In genomic region chr12:22458301-22458917, GRCh38 we compare ENCODE assay signal across 35 cellular contexts.
DNase-seq lines count a peak whose midpoint lies in the region; ATAC-seq, FAIRE-seq and TF ChIP-seq lines count a peak whose summit lies in the region.
"Had no signal": no experiment of that assay in that cellular context is flagged by ENCODE, and none has a peak within 500 bp of the region (broad histone marks: within the 10 kb centered on the region; RNA-seq: fewer than 3 reads in every experiment).

No MANE protein-coding gene starts in this region.

- POLR2A ChIA-PET in A673 (lab: Charles Lee; ENCODE audit: low non-redundant PET), result no interaction called here
- POLR2A ChIA-PET in K562 (lab: Yijun Ruan, JAX), result no interaction called here
- POLR2A ChIA-PET in naive thymus-derived CD8-positive, alpha-beta T cell (lab: Charles Lee), result no interaction called here

- H3K27ac ChIP-seq in A673 (ENCODE audit: low read depth, low read length, poor library complexity, severe bottlenecking), result no peak overlapping the region
- H3K27ac ChIP-seq in K562 (ENCODE audit: extremely low read depth, low read depth, low read length), result no peak overlapping the region
- H3K27ac ChIP-seq: adrenal gland, brain microvascular endothelial cell, GM23248, pancreas, skin epidermis, upper lobe of right lung had no signal

- WGBS in K562 (ENCODE audit: insufficient coverage, low coverage, missing lambda C conversion rate), result 86% methylated on average over 4 of the region's 6 CpGs

- H3K4me3 ChIP-seq in A673 (ENCODE audit: low read depth, low read length, poor library complexity, severe bottlenecking) (no peak overlapping the region), K562 (no peak overlapping the region)
- H3K4me3 ChIP-seq: adrenal gland, GM23248, heart right ventricle, pancreas, skin epidermis, upper lobe of right lung had no signal

- H3K9me3 Mint-ChIP-seq in naive thymus-derived CD8-positive, alpha-beta T cell, result no peaks in the 10 kb centered on the region
- H3K9me3 Mint-ChIP-seq: activated CD4-positive, alpha-beta memory T cell treated with anti-CD3 and anti-CD28 coated beads for 36 hours; activated T-helper 1 cell treated with anti-CD3 and anti-CD28 coated beads, Interleukin-12 subunit alpha, Interleukin-12 subunit beta, Interleukin-2, Interleukin-4 antibody, amounts not matched to agents 30 ng/mL and 10 ng/mL and 1 ng/mL, durations not matched to agents 14 hours and 24 hours and 36 hours; stimulated activated memory B cell treated with anti-CD40 and anti-IgM and Interleukin-4, amounts not matched to agents 10 μg/mL and 1 μg/mL and 100 μg/mL, for 72 hours had no signal

- TF ChIP-seq CTCF in A673 (conservative IDR thresholded peaks at IDR 0.05; ENCODE audit: low read depth, low read length) (no peak), D721Med (IDR thresholded peaks at IDR 0.05; ENCODE audit: insufficient read depth, missing control alignments) (no peak), K562 (IDR thresholded peaks at IDR 0.05 in 2 of 3, conservative IDR thresholded peaks at IDR 0.05 in 1 of 3; ENCODE audit: insufficient read depth in 2 of 3, low read depth in 1 of 3, low read length in 3 of 3) (no peak)

- BruUV-seq in A673 (replicated peaks; lab: Mats Ljungman, UMichigan) (no TSS peak), K562 (replicated peaks; lab: Mats Ljungman, UMichigan) (no TSS peak)

- intact Hi-C loops in A673 (cut with micrococcal nuclease; ENCODE audit: unreplicated experiment) (loop anchor here (5.0 kb wide), 2 partner anchors 361 to 376 kb away; no protein-coding TSS in a partner anchor), K562 (cut with micrococcal nuclease) (no loop called here)

- ATAC-seq in K562 (no peak), GM21447 (IDR thresholded peaks at IDR 0.05; ENCODE audit: unreplicated experiment) (no peak), GM21619 (IDR thresholded peaks at IDR 0.05; ENCODE audit: unreplicated experiment) (no peak)
- ATAC-seq in naive thymus-derived CD8-positive, alpha-beta T cell, result no peak
- ATAC-seq: pancreas; PC-3; Right ventricle myocardium inferior; stimulated activated memory B cell treated with anti-CD40 and anti-IgM and Interleukin-4, amounts not matched to agents 10 μg/mL and 1 μg/mL and 100 μg/mL, for 72 hours; T-helper 17 cell; upper lobe of right lung had no signal

- H3K9ac ChIP-seq in K562 (ENCODE audit: insufficient read depth in 1 of 2, low read depth in 2 of 2, low read length in 2 of 2), result no peak overlapping the region
- H3K9ac ChIP-seq: GM23248 had no signal

- TF ChIP-seq EP300 in K562 (IDR thresholded peaks at IDR 0.05; ENCODE audit: low read length), result no peak

- H3K4me1 Mint-ChIP-seq in naive thymus-derived CD8-positive, alpha-beta T cell, result peaks cover 0 to 2% (median 0%) of the 10 kb centered on the region in 4 donors

- H3K9me3 ChIP-seq in A673 (ENCODE audit: low read depth, low read length, poor library complexity, severe bottlenecking) (no peaks in the 10 kb centered on the region), K562 (replicated peaks; ENCODE audit: control insufficient read depth, insufficient read depth, low read depth, low read length) (no peaks in the 10 kb centered on the region)
- H3K9me3 ChIP-seq: heart right ventricle, pancreas, upper lobe of right lung had no signal

- DNase-seq in A673 (ENCODE audit: low spot score) (peak; percentile 40), D721Med (ENCODE audit: insufficient read length, low spot score) (no peak), NCI-H2171 treated with DMSO at 0.1 percent for 48 hours (lab: John Stamatoyannopoulos, UW) (peak; percentile 85), K562 (ENCODE audit: extremely low read depth in 1 of 4, low spot score in 3 of 4) (no peak), COLO668 (lab: John Stamatoyannopoulos, UW; ENCODE audit: unreplicated experiment) (no peak)
- no peak for DNase-seq in naive thymus-derived CD8-positive, alpha-beta T cell
- DNase-seq: activated CD4-positive, alpha-beta memory T cell treated with anti-CD3 and anti-CD28 coated beads for 36 hours; activated CD4-positive, alpha-beta T cell treated with anti-CD3 and anti-CD28 coated beads for 1 hour; activated CD8-positive, alpha-beta memory T cell treated with anti-CD3 and anti-CD28 coated beads, Interleukin-2, amount 50 U/mL, for 4 hours; activated naive CD4-positive, alpha-beta T cell treated with Interleukin-2 at 50 U/mL for 16 hours; adrenal gland; brain microvascular endothelial cell; C1 segment of cervical spinal cord; cerebellar nuclear complex; COR-L47; dermis blood vessel endothelial cell; DND-41; foreskin melanocyte; GF-D8; GM23248; heart right ventricle; kidney glomerular epithelial cell; NCI-H1048; NCI-H2029; NK-92 treated with Interleukin-12 subunit alpha and Interleukin-12 subunit beta, amount 100 ng/mL, for 24 hours; pancreas; PC-3; T-helper 17 cell; upper lobe of right lung had no signal

- TF ChIP-seq POLR2A in K562 (conservative IDR thresholded peaks at IDR 0.05), result no peak

- H3K4me1 ChIP-seq in A673 (ENCODE audit: insufficient read depth, low read length, poor library complexity, severe bottlenecking) (peaks cover 8% of the 10 kb centered on the region), K562 (replicated peaks in 1 of 2; ENCODE audit: control insufficient read depth in 2 of 2, insufficient read depth in 2 of 2, low read length in 2 of 2) (no peaks in the 10 kb centered on the region)
- H3K4me1 ChIP-seq: adrenal gland, heart right ventricle, upper lobe of right lung had no signal

- peaks cover 0 to 38% (median 3%) of the 10 kb centered on the region in 3 donors for H3K36me3 Mint-ChIP-seq in naive thymus-derived CD8-positive, alpha-beta T cell

- no peak overlapping the region for H3K27ac Mint-ChIP-seq in naive thymus-derived CD8-positive, alpha-beta T cell
- H3K27ac Mint-ChIP-seq: activated CD4-positive, alpha-beta memory T cell treated with anti-CD3 and anti-CD28 coated beads for 36 hours; activated T-helper 1 cell treated with anti-CD3 and anti-CD28 coated beads, Interleukin-12 subunit alpha, Interleukin-12 subunit beta, Interleukin-2, Interleukin-4 antibody, amounts not matched to agents 30 ng/mL and 10 ng/mL and 1 ng/mL, durations not matched to agents 14 hours and 24 hours and 36 hours; stimulated activated memory B cell treated with anti-CD40 and anti-IgM and Interleukin-4, amounts not matched to agents 10 μg/mL and 1 μg/mL and 100 μg/mL, for 72 hours; T-helper 17 cell had no signal

- no peaks in the 10 kb centered on the region for H3K27me3 Mint-ChIP-seq in naive thymus-derived CD8-positive, alpha-beta T cell
- H3K27me3 Mint-ChIP-seq: activated CD4-positive, alpha-beta memory T cell treated with anti-CD3 and anti-CD28 coated beads for 36 hours; stimulated activated memory B cell treated with anti-CD40 and anti-IgM and Interleukin-4, amounts not matched to agents 10 μg/mL and 1 μg/mL and 100 μg/mL, for 72 hours; T-helper 17 cell had no signal

- H3K79me2 ChIP-seq in K562 (ENCODE audit: control insufficient read depth, insufficient read depth, low read length), result no peaks in the 10 kb centered on the region

- no peak overlapping the region for H3K4me2 ChIP-seq in K562 (ENCODE audit: insufficient read depth, low read length)

- in situ Hi-C loops in K562 (cut with MboI), result no loop called here

- FAIRE-seq in D721Med (lab: Jason Lieb, UNC) (peak; percentile 99), K562 (lab: Jason Lieb, UNC) (no peak)
- FAIRE-seq: pancreas had no signal

- H4K20me1 ChIP-seq in K562 (replicated peaks; ENCODE audit: control insufficient read depth, insufficient read depth, low read length), result no peaks in the 10 kb centered on the region

- no peaks in the 10 kb centered on the region for H3K9me1 ChIP-seq in K562 (ENCODE audit: control insufficient read depth, insufficient read depth, low read length)

- CTCF ChIA-PET in A673 (lab: Charles Lee) (no interaction called here), K562 (lab: Yijun Ruan, JAX; ENCODE audit: low intra/inter-chr PET ratio) (no interaction called here)

- TF ChIP-seq RAD21 in K562 (CRISPR knock-in tag; conservative IDR thresholded peaks at IDR 0.05 in 1 of 2, IDR thresholded peaks at IDR 0.05 in 1 of 2), result no peak

- H3K27me3 ChIP-seq in A673 (replicated peaks; ENCODE audit: insufficient read depth, low read depth, low read length, poor library complexity), result no peaks in the 10 kb centered on the region
- no peaks in the 10 kb centered on the region for H3K27me3 ChIP-seq in K562 (ENCODE audit: control insufficient read depth in 2 of 2, insufficient read depth in 2 of 2, low read length in 2 of 2)
- H3K27me3 ChIP-seq: adrenal gland, brain microvascular endothelial cell, heart right ventricle, pancreas, upper lobe of right lung had no signal

- no peak overlapping the region for H3K4me3 Mint-ChIP-seq in naive thymus-derived CD8-positive, alpha-beta T cell
- H3K4me3 Mint-ChIP-seq: activated CD4-positive, alpha-beta memory T cell treated with anti-CD3 and anti-CD28 coated beads for 36 hours; activated T-helper 1 cell treated with anti-CD3 and anti-CD28 coated beads, Interleukin-12 subunit alpha, Interleukin-12 subunit beta, Interleukin-2, Interleukin-4 antibody, amounts not matched to agents 30 ng/mL and 10 ng/mL and 1 ng/mL, durations not matched to agents 14 hours and 24 hours and 36 hours; stimulated activated memory B cell treated with anti-CD40 and anti-IgM and Interleukin-4, amounts not matched to agents 10 μg/mL and 1 μg/mL and 100 μg/mL, for 72 hours; T-helper 17 cell had no signal

- no peaks in the 10 kb centered on the region for H3K36me3 ChIP-seq in A673 (ENCODE audit: insufficient read depth, low read length, poor library complexity, severe bottlenecking)
- H3K36me3 ChIP-seq in K562 (ENCODE audit: control insufficient read depth, insufficient read depth, low read length), result peaks cover 6% of the 10 kb centered on the region; the same call in 2 of the 3 replicates
- H3K36me3 ChIP-seq: adrenal gland, brain microvascular endothelial cell had no signal

- H2AFZ ChIP-seq in K562 (ENCODE audit: low read depth, low read length), result no peak overlapping the region
- H2AFZ ChIP-seq: GM23248 had no signal

TF ChIP-seq in K562, 482 proteins besides CTCF, POLR2A, EP300 and RAD21:
- TF ChIP-seq CEBPG (CRISPR knock-in tag; IDR thresholded peaks at IDR 0.05) (no peak), CEBPG (tag; conservative IDR thresholded peaks at IDR 0.05 in 1 of 2, IDR thresholded peaks at IDR 0.05 in 1 of 2) (0 out of 4 replicates have a peak, but pooled peaks of 1 of the 2 experiments have one; percentile 44), ATF3 (IDR thresholded peaks at IDR 0.05) (peak; percentile 52; the same call in 1 of the 2 replicates), ATF3 (CRISPR knock-in tag; conservative IDR thresholded peaks at IDR 0.05) (no peak), ZNF212 (CRISPR knock-in tag; IDR thresholded peaks at IDR 0.05) (no peak)
TF ChIP-seq in K562: peak in this region for 2.

Comparison
In these comparisons a context has a peak if more than half of its experiments do, and no peak if none do; other contexts are left out.
1. DNase-seq: peak in A673 (single experiment) and NCI-H2171 treated with DMSO at 0.1 percent for 48 hours (single experiment); none in D721Med (single experiment), K562 (0 of 4), COLO668 (single experiment) and naive thymus-derived CD8-positive, alpha-beta T cell (0 of 10).